Comparison of ENCODE assay signal across 26 cellular contexts in genomic region chr3:120224249-120224648, GRCh38.
"Had no signal": no experiment of that assay in that cellular context is flagged by ENCODE, and none has a peak within 500 bp of the region (broad histone marks: within the 10 kb centered on the region; RNA-seq: fewer than 3 reads in every experiment).

No MANE protein-coding gene starts in this region.

- H3K27me3 ChIP-seq: brain microvascular endothelial cell, dorsolateral prefrontal cortex, esophagus squamous epithelium had no signal

- H3K36me3 ChIP-seq: brain microvascular endothelial cell, esophagus squamous epithelium, WERI-Rb-1 had no signal

- H3K9me3 ChIP-seq: esophagus squamous epithelium had no signal

- ATAC-seq: activated CD4-positive, CD25-positive, alpha-beta regulatory T cell treated with anti-CD3 and anti-CD28 coated beads, Interleukin-2, amount 50 U/mL, for 24 hours; activated CD8-positive, alpha-beta T cell treated with anti-CD3 and anti-CD28 coated beads for 36 hours; activated T-cell treated with anti-CD3 and anti-CD28 coated beads, Interleukin-2, amount 50 U/mL, for 4 hours; activated T-helper 17 cell treated with anti-CD3 and anti-CD28 coated beads, Interleukin-2, amount 50 U/mL, for 72 hours; effector memory CD8-positive, alpha-beta T cell; T-cell had no signal

- H3K4me1 ChIP-seq: esophagus squamous epithelium had no signal

- DNase-seq: activated B cell treated with CpG ODN at 0.5 μM for 24 hours; activated CD4-positive, alpha-beta T cell treated with anti-CD3 and anti-CD28 coated beads for 48 hours; activated CD4-positive, alpha-beta T cell treated with anti-CD3 and anti-CD28 coated beads, Interleukin-2, amount 50 U/mL, for 1 hour; activated CD4-positive, alpha-beta T cell treated with anti-CD3 and anti-CD28 coated beads, Interleukin-2, amount 50 U/mL, for 48 hours; activated CD8-positive, alpha-beta memory T cell treated with anti-CD3 and anti-CD28 coated beads for 24 hours; activated CD8-positive, alpha-beta T cell treated with anti-CD3 and anti-CD28 coated beads for 36 hours; activated effector memory CD4-positive, alpha-beta T cell treated with Interleukin-2 at 50 U/mL for 16 hours; activated gamma-delta T cell treated with Interleukin-2 at 50 U/mL for 16 hours; activated naive CD4-positive, alpha-beta T cell treated with anti-CD3 and anti-CD28 coated beads, Interleukin-2, amount 50 U/mL, for 16 hours; activated naive CD4-positive, alpha-beta T cell treated with Interleukin-2 at 50 U/mL for 16 hours; activated T-cell treated with anti-CD3 and anti-CD28 coated beads, Interleukin-2, amount 50 U/mL, for 4 hours; amniotic stem cell; anterior cingulate cortex; brain microvascular endothelial cell; dorsolateral prefrontal cortex; effector memory CD8-positive, alpha-beta T cell; esophagus squamous epithelium; foreskin melanocyte; head of caudate nucleus; T-cell; T1000; WERI-Rb-1 had no signal

- H3K27ac ChIP-seq: brain microvascular endothelial cell, coronary artery, dorsolateral prefrontal cortex, epithelial cell of prostate, esophagus squamous epithelium, WERI-Rb-1 had no signal

- H3K4me3 ChIP-seq: coronary artery, dorsolateral prefrontal cortex, esophagus squamous epithelium had no signal
